11 cellular contexts compared by ENCODE assay signal in the genomic region with DNA sequence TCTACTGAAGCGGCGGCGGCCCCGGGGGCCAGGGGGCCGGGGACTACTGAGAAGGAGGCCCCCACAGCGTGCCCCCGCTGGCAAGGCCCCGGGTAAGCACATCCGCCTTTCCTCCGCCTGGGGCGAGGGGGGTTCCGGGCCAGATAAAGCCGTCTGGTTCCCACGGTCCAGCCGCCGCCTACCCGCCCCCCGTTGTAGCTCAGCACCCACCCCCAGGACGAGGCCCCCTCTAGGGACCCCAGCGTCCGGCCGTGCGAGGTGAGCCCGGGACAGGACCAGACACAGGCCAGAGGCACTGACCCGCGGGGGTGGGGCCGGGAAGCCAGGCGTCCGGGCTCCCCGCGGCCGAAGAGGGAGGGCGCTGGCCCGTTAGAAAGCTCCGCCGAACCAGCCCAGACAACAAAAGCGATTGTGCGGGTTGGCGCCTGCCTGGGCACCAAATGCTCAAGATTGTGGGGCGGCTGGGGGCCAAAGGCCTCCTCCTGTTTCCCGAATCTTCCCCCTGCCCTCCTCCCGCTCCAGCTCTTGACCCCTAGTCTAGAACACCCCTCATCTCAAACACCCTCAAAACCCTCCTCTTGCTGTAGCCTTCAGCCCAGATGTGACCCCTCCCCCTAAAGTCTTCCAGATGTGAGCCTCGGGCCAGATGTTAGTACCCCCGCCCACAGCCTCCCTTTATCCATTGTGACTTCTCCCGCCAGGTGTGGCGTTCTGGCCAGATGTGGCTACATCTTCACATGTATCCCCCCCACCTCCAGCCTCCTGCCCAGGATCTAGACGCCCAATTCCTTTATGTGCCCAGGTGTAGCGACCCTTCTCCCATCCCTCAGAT. TPM values are rescaled to one million over a fixed set of nuclear protein-coding genes. Genes with fewer than 3 reads are reported as not detected.
DNase-seq lines count a peak whose midpoint lies in the region; ATAC-seq and TF ChIP-seq lines count a peak whose summit lies in the region.
"Had no signal": no experiment of that assay in that cellular context is flagged by ENCODE, and none has a peak within 500 bp of the region (broad histone marks: within the 10 kb centered on the region; RNA-seq: fewer than 3 reads in every experiment).

No MANE protein-coding gene starts in this region.

- H3K27me3 Mint-ChIP-seq in Calu3 (ENCODE audit: unreplicated experiment) (peaks cover 67% of the 10 kb centered on the region), progenitor cell of endocrine pancreas (peaks cover 71% of the 10 kb centered on the region)

- H3K27ac Mint-ChIP-seq in Calu3 (ENCODE audit: unreplicated experiment), result no peak overlapping the region
- no peak overlapping the region for H3K27ac Mint-ChIP-seq in progenitor cell of endocrine pancreas

- peak overlapping the region; percentile 98 for H3K4me3 ChIP-seq in SK-N-MC

- H3K36me3 Mint-ChIP-seq in Calu3 (ENCODE audit: insufficient read depth, unreplicated experiment), result peaks cover 47% of the 10 kb centered on the region
- no peaks in the 10 kb centered on the region for H3K36me3 Mint-ChIP-seq in progenitor cell of endocrine pancreas (ENCODE audit: insufficient read depth)

- peak overlapping the region; percentile 69 for H3K27ac ChIP-seq in SK-N-MC
- H3K27ac ChIP-seq: epithelial cell of prostate had no signal

- BruUV-seq in Calu3 (replicated peaks; lab: Mats Ljungman, UMichigan), result no TSS peak

- peak overlapping the region; percentile 64 for H3K9ac ChIP-seq in SK-N-MC (ENCODE audit: insufficient read length)

- no peaks in the 10 kb centered on the region for H3K9me3 Mint-ChIP-seq in Calu3 (ENCODE audit: low read depth, unreplicated experiment)
- H3K9me3 Mint-ChIP-seq in progenitor cell of endocrine pancreas (ENCODE audit: low read depth), result no peaks in the 10 kb centered on the region

- H3K4me1 Mint-ChIP-seq in Calu3 (ENCODE audit: low read depth, unreplicated experiment), result peaks cover 67% of the 10 kb centered on the region
- H3K4me1 Mint-ChIP-seq in progenitor cell of endocrine pancreas (ENCODE audit: low read depth), result peaks cover 11% of the 10 kb centered on the region

- H3K36me3 ChIP-seq in SK-N-MC (ENCODE audit: insufficient read depth, low read length), result no peaks in the 10 kb centered on the region

- CTCF ChIA-PET in Calu3 (lab: Charles Lee), result interaction anchor here (0.6 to 0.7 kb wide), 2 partner anchors 33 to 390 kb away, joined by 3 read pairs; no protein-coding TSS in a partner anchor

- no peak for DNase-seq in Calu3
- DNase-seq in SK-N-MC (ENCODE audit: low read depth, low spot score), result no peak
- peak in 36 of 42 donors; percentile 37 to 85 (median 67) for DNase-seq in head of caudate nucleus
- DNase-seq in progenitor cell of endocrine pancreas (ENCODE audit: low spot score, unreplicated experiment), result no peak
- no peak for DNase-seq in activated gamma-delta T cell treated with Interleukin-2 at 50 U/mL for 16 hours
- DNase-seq in NCI-H82 (lab: John Stamatoyannopoulos, UW), result no peak
- no peak for DNase-seq in cerebellum (ENCODE audit: low spot score)
- DNase-seq: activated CD4-positive, alpha-beta T cell treated with anti-CD3 and anti-CD28 coated beads for 4 hours; GDM1 had no signal

- no peak for TF ChIP-seq CTCF in Calu3 (IDR thresholded peaks at IDR 0.05; ENCODE audit: unreplicated experiment)
- TF ChIP-seq CTCF in progenitor cell of endocrine pancreas (IDR thresholded peaks at IDR 0.05; ENCODE audit: unreplicated experiment), result no peak

- intact Hi-C loops in Calu3 (cut with micrococcal nuclease; ENCODE audit: unreplicated experiment) (no loop called here), head of caudate nucleus (cut with DNase I) (no loop called here)

- no peak for ATAC-seq in HG03457 (IDR thresholded peaks at IDR 0.05; ENCODE audit: unreplicated experiment)

- H3K9me3 ChIP-seq in SK-N-MC (ENCODE audit: low read depth, low read length), result no peaks in the 10 kb centered on the region

- H3K4me3 Mint-ChIP-seq in Calu3 (ENCODE audit: low read depth, unreplicated experiment) (peak overlapping the region; percentile 48), progenitor cell of endocrine pancreas (ENCODE audit: low read depth) (peak overlapping the region; percentile 52)

RNA-seq across cellular contexts. Expression of a gene that starts 0.9 kb away (rescaled TPM):
- total RNA-seq in Calu3 (2022) (14.1 and 20.3 TPM in 2 replicates), progenitor cell of endocrine pancreas (25.4 TPM in 2 replicates), cerebellum (36.8 TPM)

RNA-seq across cellular contexts. Expression of a gene that starts 23.6 kb away (rescaled TPM):
- 117 TPM in 2 replicates for total RNA-seq in Calu3 (2022)
- total RNA-seq in progenitor cell of endocrine pancreas, result 102 and 114 TPM in 2 replicates
- 3.3 TPM for total RNA-seq in cerebellum

Comparison
In these comparisons a context has a peak if more than half of its experiments do, and no peak if none do; other contexts are left out.
1. DNase-seq: peak in head of caudate nucleus (36 of 42); none in Calu3 (single experiment), SK-N-MC (single experiment), progenitor cell of endocrine pancreas (single experiment), activated gamma-delta T cell treated with Interleukin-2 at 50 U/mL for 16 hours (single experiment), NCI-H82 (single experiment) and cerebellum (single experiment).
2. RNA of a gene that starts 23.6 kb away (total RNA-seq): 117 TPM in Calu3 and 102 to 114 TPM in progenitor cell of endocrine pancreas; 3.3 TPM in cerebellum (single experiment); every median in the first group is over 10 times any median in the second.